Comparison of ENCODE assay signal across 1 cellular context in the genomic region with DNA sequence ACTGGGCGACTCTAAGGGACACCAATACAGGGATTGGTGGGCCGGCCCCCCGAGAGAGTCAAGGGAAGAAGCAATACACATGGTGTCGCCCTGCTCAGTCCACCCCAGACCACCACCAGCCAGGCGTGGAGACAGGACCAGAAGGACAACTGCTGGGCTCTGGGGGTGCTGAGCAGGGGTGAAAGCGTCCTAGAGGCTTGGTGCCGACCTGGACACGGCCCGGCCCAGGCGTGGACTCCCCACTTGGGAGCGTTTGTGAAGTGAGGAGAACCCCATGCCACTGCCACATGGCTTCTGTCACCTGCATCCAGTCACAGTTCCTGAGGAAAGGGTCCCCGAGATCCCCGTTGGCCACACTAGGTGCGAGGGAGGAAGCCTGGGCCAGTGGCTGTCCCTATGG.
TF ChIP-seq lines count a peak whose summit lies in the region.

No MANE protein-coding gene starts in this region.

TF ChIP-seq in HepG2, 621 proteins besides CTCF, POLR2A, EP300 and RAD21:
- TF ChIP-seq ZNF414 (CRISPR knock-in tag; IDR thresholded peaks at IDR 0.05) (no peak), ZFP91 (CRISPR knock-in tag; IDR thresholded peaks at IDR 0.05; ENCODE audit: borderline replicate concordance) (0 out of 2 replicates have a peak, but pooled peaks have one; percentile 13), ZNF615 (CRISPR knock-in tag; IDR thresholded peaks at IDR 0.05; ENCODE audit: borderline replicate concordance) (no peak)
